24 cellular contexts compared by ENCODE assay signal in genomic region chr1:33709780-33710713, GRCh38.
DNase-seq lines count a peak whose midpoint lies in the region; ATAC-seq lines count a peak whose summit lies in the region.
"Had no signal": no experiment of that assay in that cellular context is flagged by ENCODE, and none has a peak within 500 bp of the region (broad histone marks: within the 10 kb centered on the region; RNA-seq: fewer than 3 reads in every experiment).

No MANE protein-coding gene starts in this region.

- in situ Hi-C loops in G401 (cut with HindIII; ENCODE audit: low sequenced_read_pairs) (no loop called here), HAP-1 (cut with MboI; ENCODE audit: low sequenced_read_pairs) (no loop called here)

- no peak overlapping the region for H3K9ac ChIP-seq in adipocyte (ENCODE audit: low read length)

- H3K4me3 ChIP-seq in adipocyte (ENCODE audit: low read length) (no peak overlapping the region), HAP-1 (no peak overlapping the region)
- H3K4me3 ChIP-seq: GM12878, SJSA1, upper lobe of left lung had no signal

- H3K36me3 Mint-ChIP-seq in activated T-cell treated with anti-CD3 and anti-CD28 coated beads, Interleukin-2, amount 50 U/mL, for 4 hours (ENCODE audit: insufficient read depth) = no peaks in the 10 kb centered on the region
- H3K36me3 Mint-ChIP-seq: activated naive CD4-positive, alpha-beta T cell treated with anti-CD3 and anti-CD28 coated beads, Interleukin-2, amount 50 U/mL, for 72 hours; immature natural killer cell had no signal

- no peaks in the 10 kb centered on the region for H3K27me3 ChIP-seq in adipocyte (replicated peaks; ENCODE audit: control insufficient read depth, insufficient read depth, low read length)
- no peaks in the 10 kb centered on the region for H3K27me3 ChIP-seq in HAP-1 (ENCODE audit: low read depth)
- H3K27me3 ChIP-seq: SJSA1, upper lobe of left lung had no signal

- ATAC-seq in activated T-cell treated with anti-CD3 and anti-CD28 coated beads, Interleukin-2, amount 50 U/mL, for 4 hours = no peak
- ATAC-seq: GM12878 had no signal

- H3K9me3 ChIP-seq in adipocyte (ENCODE audit: control insufficient read depth, low read length) (no peaks in the 10 kb centered on the region), HAP-1 (no peaks in the 10 kb centered on the region)
- H3K9me3 ChIP-seq: SJSA1, upper lobe of left lung had no signal

- DNase-seq in A172 (ENCODE audit: low spot score) = peak; percentile 11
- DNase-seq in G401 (ENCODE audit: low spot score) = peak; percentile 62
- DNase-seq in adipocyte (ENCODE audit: low read depth) = peak; percentile 25
- DNase-seq in islet precursor cell = peak; percentile 17
- no peak for DNase-seq in HAP-1 (ENCODE audit: low spot score in 2 of 2)
- DNase-seq in NOMO-1 treated with DMSO at 0.1 percent for 48 hours (lab: John Stamatoyannopoulos, UW; ENCODE audit: unreplicated experiment) = no peak
- DNase-seq in SW 1271 (lab: John Stamatoyannopoulos, UW) = no peak
- DNase-seq in activated T-cell treated with anti-CD3 and anti-CD28 coated beads, Interleukin-2, amount 50 U/mL, for 4 hours = no peak
- DNase-seq: activated B cell treated with CpG ODN at 0.5 μM for 24 hours; activated CD8-positive, alpha-beta memory T cell treated with anti-CD3 and anti-CD28 coated beads for 24 hours; activated T-cell treated with anti-CD3 and anti-CD28 coated beads, Interleukin-2, amount 50 U/mL, for 48 hours; CD4-positive, alpha-beta T cell; DMS153; immature natural killer cell; MM.1S; NCI-H1436; NCI-H2227 treated with DMSO at 0.1 percent for 48 hours; NK-92 treated with Interleukin-12 subunit alpha and Interleukin-12 subunit beta, amount 100 ng/mL, for 24 hours; stimulated activated CD4-positive, alpha-beta T cell treated with anti-CD3 and anti-CD28 coated beads, Interleukin-4, amount 100 ng/mL, for 4 hours; upper lobe of left lung had no signal

- H3K36me3 ChIP-seq in adipocyte (ENCODE audit: control insufficient read depth, insufficient read depth, low read length, severe bottlenecking) = peaks cover 7% of the 10 kb centered on the region
- no peaks in the 10 kb centered on the region for H3K36me3 ChIP-seq in HAP-1 (replicated peaks)
- H3K36me3 ChIP-seq: SJSA1, upper lobe of left lung had no signal

- H3K9me3 Mint-ChIP-seq in activated T-cell treated with anti-CD3 and anti-CD28 coated beads, Interleukin-2, amount 50 U/mL, for 4 hours = no peaks in the 10 kb centered on the region
- H3K9me3 Mint-ChIP-seq: activated B cell treated with CpG ODN at 0.5 μM for 24 hours; activated naive CD4-positive, alpha-beta T cell treated with anti-CD3 and anti-CD28 coated beads, Interleukin-2, amount 50 U/mL, for 72 hours; brain; CD4-positive, alpha-beta T cell; immature natural killer cell had no signal

- H3K4me1 ChIP-seq in adipocyte (ENCODE audit: control insufficient read depth, insufficient read depth, low read length) (peaks cover 15% of the 10 kb centered on the region), HAP-1 (no peaks in the 10 kb centered on the region)
- H3K4me1 ChIP-seq: upper lobe of left lung had no signal

- no peaks in the 10 kb centered on the region for H3K4me1 Mint-ChIP-seq in activated T-cell treated with anti-CD3 and anti-CD28 coated beads, Interleukin-2, amount 50 U/mL, for 4 hours (ENCODE audit: low read depth)
- H3K4me1 Mint-ChIP-seq: activated B cell treated with CpG ODN at 0.5 μM for 24 hours, immature natural killer cell had no signal

- H3K27me3 Mint-ChIP-seq in activated T-cell treated with anti-CD3 and anti-CD28 coated beads, Interleukin-2, amount 50 U/mL, for 4 hours (ENCODE audit: low read depth) = peaks cover 32% of the 10 kb centered on the region

- H3K4me3 Mint-ChIP-seq in activated T-cell treated with anti-CD3 and anti-CD28 coated beads, Interleukin-2, amount 50 U/mL, for 4 hours = no peak overlapping the region
- H3K4me3 Mint-ChIP-seq: activated B cell treated with CpG ODN at 0.5 μM for 24 hours; CD4-positive, alpha-beta T cell; immature natural killer cell had no signal

Comparison
In these comparisons a context has a peak if more than half of its experiments do, and no peak if none do; other contexts are left out.
1. DNase-seq: peak in A172 (single experiment), G401 (single experiment), adipocyte (single experiment) and islet precursor cell (single experiment); none in HAP-1 (0 of 2), NOMO-1 treated with DMSO at 0.1 percent for 48 hours (single experiment), SW 1271 (0 of 2) and activated T-cell treated with anti-CD3 and anti-CD28 coated beads, Interleukin-2, amount 50 U/mL, for 4 hours (single experiment).